Comparison of ENCODE assay signal across 8 cellular contexts in the genomic region with DNA sequence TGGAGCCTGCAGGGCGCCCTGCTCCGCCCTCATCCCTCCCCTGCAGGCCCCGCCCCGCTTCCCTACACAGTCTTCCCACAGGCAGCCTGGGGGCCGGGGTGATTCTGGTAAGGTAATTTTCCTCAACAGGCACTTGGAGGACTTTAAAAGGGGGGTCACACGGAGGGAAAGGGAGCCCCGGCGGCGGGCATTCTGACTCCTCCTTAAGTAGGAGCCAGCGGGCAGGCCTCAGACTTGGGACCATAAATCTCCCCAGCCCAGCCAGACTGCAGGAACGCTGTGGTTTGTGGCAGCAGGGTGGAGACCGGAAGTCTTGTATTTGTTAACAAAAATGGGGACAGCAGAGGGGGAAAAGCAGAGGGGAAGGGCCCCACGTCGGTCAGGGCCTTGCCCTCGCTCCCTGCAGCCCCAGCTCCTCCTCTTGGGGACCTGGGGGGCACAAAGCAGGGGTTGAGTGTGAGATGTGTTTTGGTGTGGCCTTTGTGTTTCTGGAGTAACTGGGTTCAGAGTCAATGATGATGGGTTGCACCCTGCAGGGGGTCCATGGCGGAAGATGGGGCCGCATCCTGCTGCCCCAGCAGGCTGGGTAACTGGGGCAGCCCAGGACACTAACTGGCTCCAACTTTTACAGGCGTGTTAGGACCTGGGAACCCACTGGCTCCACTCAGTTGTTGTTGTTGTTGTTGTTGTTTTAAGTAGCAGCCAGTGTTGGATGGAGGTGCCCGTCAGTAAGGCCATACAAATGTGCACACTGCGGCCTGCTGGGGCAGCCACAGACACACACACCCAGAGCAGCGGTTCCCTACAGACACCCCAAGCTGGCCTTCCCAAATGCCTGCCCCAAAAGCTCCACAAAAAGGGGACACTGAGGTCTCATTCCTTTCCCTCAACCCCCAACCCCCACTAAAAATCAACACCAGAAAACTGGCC. TPM values are rescaled to one million over a fixed set of nuclear protein-coding genes. Genes with fewer than 3 reads are reported as not detected.
DNase-seq lines count a peak whose midpoint lies in the region; ATAC-seq and TF ChIP-seq lines count a peak whose summit lies in the region.

No MANE protein-coding gene starts in this region.

- DNase-seq in AG04449 (ENCODE audit: low read depth, low spot score): peak; percentile 76
- no peak for DNase-seq in activated CD8-positive, alpha-beta T cell treated with anti-CD3 and anti-CD28 coated beads for 36 hours
- DNase-seq in glomerular visceral epithelial cell (ENCODE audit: extremely low spot score): peak; percentile 91
- peak; percentile 65 to 73 for DNase-seq in psoas muscle
- no peak for DNase-seq in mucosa of gallbladder (ENCODE audit: low spot score)
- DNase-seq in 8988T: no peak
- no peak for DNase-seq in DMS79 (lab: John Stamatoyannopoulos, UW)

- H3K4me3 Mint-ChIP-seq in activated CD8-positive, alpha-beta T cell treated with anti-CD3 and anti-CD28 coated beads for 36 hours: peak overlapping the region; percentile 56

- POLR2A ChIA-PET in AG04449 (lab: Yijun Ruan, JAX): no interaction called here
- POLR2A ChIA-PET in activated CD8-positive, alpha-beta T cell treated with anti-CD3 and anti-CD28 coated beads for 36 hours (lab: Charles Lee): interaction anchor here (1.1 to 3.9 kb wide), 2 partner anchors 14 to 17 kb away, joined by 3 to 11 read pairs; no protein-coding TSS in a partner anchor

- H3K36me3 ChIP-seq in psoas muscle (ENCODE audit: insufficient read depth in 1 of 2, low read depth in 1 of 2): peaks cover 0 to 18% of the 10 kb centered on the region in 2 donors

- no peaks in the 10 kb centered on the region for H3K9me3 Mint-ChIP-seq in activated CD8-positive, alpha-beta T cell treated with anti-CD3 and anti-CD28 coated beads for 36 hours

- H3K27ac Mint-ChIP-seq in activated CD8-positive, alpha-beta T cell treated with anti-CD3 and anti-CD28 coated beads for 36 hours: peak overlapping the region; percentile 88

- CTCF ChIA-PET in AG04449 (lab: Yijun Ruan, JAX): interaction anchor here (1.3 to 1.7 kb wide), 3 partner anchors 118 to 316 kb away, joined by 4 read pairs; no protein-coding TSS in a partner anchor
- CTCF ChIA-PET in activated CD8-positive, alpha-beta T cell treated with anti-CD3 and anti-CD28 coated beads for 36 hours (lab: Charles Lee): no interaction called here

- ATAC-seq in HG02610 (IDR thresholded peaks at IDR 0.05; ENCODE audit: unreplicated experiment) (peak; percentile 27), psoas muscle (peak; percentile 40 to 58 (median 48))
- no peak for ATAC-seq in activated CD8-positive, alpha-beta T cell treated with anti-CD3 and anti-CD28 coated beads for 36 hours

- no peaks in the 10 kb centered on the region for H3K9me3 ChIP-seq in psoas muscle

- intact Hi-C loops in activated CD8-positive, alpha-beta T cell treated with anti-CD3 and anti-CD28 coated beads for 36 hours (cut with micrococcal nuclease): no loop called here
- intact Hi-C loops in psoas muscle (cut with DNase I): loop anchor here in 1 of 2 donors (5.0 kb wide), 1 partner anchor 51 kb away; no protein-coding TSS in a partner anchor

- TF ChIP-seq CTCF in AG04449 (IDR thresholded peaks at IDR 0.05; ENCODE audit: insufficient read depth, low read length, missing control alignments): no peak
- no peak for TF ChIP-seq CTCF in activated CD8-positive, alpha-beta T cell treated with anti-CD3 and anti-CD28 coated beads for 36 hours (IDR thresholded peaks at IDR 0.05)
- no peak for TF ChIP-seq CTCF in psoas muscle (IDR thresholded peaks at IDR 0.05)

- H3K4me1 Mint-ChIP-seq in activated CD8-positive, alpha-beta T cell treated with anti-CD3 and anti-CD28 coated beads for 36 hours (ENCODE audit: low read depth): peaks cover 61% of the 10 kb centered on the region

- peak overlapping the region; percentile 67 for H3K27ac ChIP-seq in psoas muscle

- H3K4me3 ChIP-seq in AG04449 (ENCODE audit: low read depth, low read length): peak overlapping the region; percentile 25
- peak overlapping the region; percentile 55 for H3K4me3 ChIP-seq in psoas muscle

- no peaks in the 10 kb centered on the region for H3K27me3 ChIP-seq in psoas muscle (ENCODE audit: insufficient read depth in 3 of 3, low read length in 2 of 3)

- H3K27me3 Mint-ChIP-seq in activated CD8-positive, alpha-beta T cell treated with anti-CD3 and anti-CD28 coated beads for 36 hours: no peaks in the 10 kb centered on the region

- 57 to 65% (median 59%) methylated on average over 20 to 21 of the region's 21 CpGs for WGBS in psoas muscle, 3 donors

- peaks cover 42% of the 10 kb centered on the region for H3K36me3 Mint-ChIP-seq in activated CD8-positive, alpha-beta T cell treated with anti-CD3 and anti-CD28 coated beads for 36 hours (ENCODE audit: low read depth)

- peaks cover 48% of the 10 kb centered on the region for H3K4me1 ChIP-seq in psoas muscle

RNA-seq across cellular contexts. Expression of gene SMAD7, which starts 27.7 kb away (rescaled TPM):
- total RNA-seq in activated CD8-positive, alpha-beta T cell treated with anti-CD3 and anti-CD28 coated beads for 36 hours: 10 to 100 TPM; 17.4 to 18.1 TPM
- total RNA-seq in psoas muscle (10 to 100 TPM in 2 of 4 donors, 1 to 10 TPM in 2; 8.4 to 14.7 (median 10.4) TPM), mucosa of gallbladder (20.0 TPM)
- polyA plus RNA-seq in psoas muscle: 1 to 10 TPM; 5.4 to 6.1 (median 5.8) TPM

Comparison
In these comparisons a context has a peak if more than half of its experiments do, and no peak if none do; other contexts are left out.
1. DNase-seq: peak in AG04449 (single experiment), glomerular visceral epithelial cell (single experiment) and psoas muscle (2 of 2); none in activated CD8-positive, alpha-beta T cell treated with anti-CD3 and anti-CD28 coated beads for 36 hours (single experiment), mucosa of gallbladder (single experiment), 8988T (single experiment) and DMS79 (single experiment).